18 cellular contexts compared by ENCODE assay signal in genomic region chr4:41614519-41614918, GRCh38.
DNase-seq lines count a peak whose midpoint lies in the region; ATAC-seq and TF ChIP-seq lines count a peak whose summit lies in the region.
"Had no signal": no experiment of that assay in that cellular context is flagged by ENCODE, and none has a peak within 500 bp of the region (broad histone marks: within the 10 kb centered on the region; RNA-seq: fewer than 3 reads in every experiment).

No MANE protein-coding gene starts in this region.

- H3K4me3 Mint-ChIP-seq in activated naive CD8-positive, alpha-beta T cell treated with anti-CD3 and anti-CD28 coated beads for 36 hours, result no peak overlapping the region
- no peak overlapping the region for H3K4me3 Mint-ChIP-seq in naive thymus-derived CD8-positive, alpha-beta T cell
- H3K4me3 Mint-ChIP-seq: CD14-positive monocyte; CD8-positive, alpha-beta T cell; H9 had no signal

- peaks cover 7% of the 10 kb centered on the region for H3K27me3 Mint-ChIP-seq in activated naive CD8-positive, alpha-beta T cell treated with anti-CD3 and anti-CD28 coated beads for 36 hours
- peaks cover 0 to 17% (median 4%) of the 10 kb centered on the region in 5 donors for H3K27me3 Mint-ChIP-seq in naive thymus-derived CD8-positive, alpha-beta T cell

- no peak overlapping the region for H3K9ac ChIP-seq in mesendoderm (ENCODE audit: low read length)

- no peak overlapping the region for H3K18ac ChIP-seq in mesendoderm (ENCODE audit: low read length)

- H3K4me1 ChIP-seq in left ventricle myocardium inferior (peaks cover 52% of the 10 kb centered on the region), mesendoderm (ENCODE audit: control insufficient read depth, low read depth, low read length) (peaks cover 9% of the 10 kb centered on the region), neuron (ENCODE audit: insufficient read depth, low read length) (peaks cover 49% of the 10 kb centered on the region), left lung (peaks cover 5 to 18% of the 10 kb centered on the region in 2 donors)

- H2BK120ac ChIP-seq in mesendoderm (ENCODE audit: low read depth, low read length), result no peak overlapping the region

- H3K23ac ChIP-seq in mesendoderm (ENCODE audit: low read length), result no peak overlapping the region

- no peak overlapping the region for H3K56ac ChIP-seq in mesendoderm (ENCODE audit: low read length)

- no peak overlapping the region for H2BK15ac ChIP-seq in mesendoderm (replicated peaks; ENCODE audit: low read depth)

- H3K4ac ChIP-seq in mesendoderm (ENCODE audit: low read depth, low read length), result no peak overlapping the region

- H3K79me2 ChIP-seq in mesendoderm (ENCODE audit: control insufficient read depth, insufficient read depth, low read length), result no peaks in the 10 kb centered on the region

- no peak overlapping the region for H4K5ac ChIP-seq in mesendoderm (ENCODE audit: low read length)

- H3K79me1 ChIP-seq in mesendoderm (ENCODE audit: low read length), result no peaks in the 10 kb centered on the region

- H3K9me3 ChIP-seq in left ventricle myocardium inferior (replicated peaks) (no peaks in the 10 kb centered on the region), neuron (ENCODE audit: low read length) (no peaks in the 10 kb centered on the region), left lung (no peaks in the 10 kb centered on the region)

- ATAC-seq in Right ventricle myocardium superior (ENCODE audit: poor library complexity), result no peak
- ATAC-seq in naive thymus-derived CD8-positive, alpha-beta T cell, result no peak
- no peak for ATAC-seq in left lung
- ATAC-seq: CD8-positive, alpha-beta T cell; HepG2 had no signal

- H3K4me3 ChIP-seq in left ventricle myocardium inferior, result no peak overlapping the region
- no peak overlapping the region for H3K4me3 ChIP-seq in mesendoderm (ENCODE audit: low read length)
- H3K4me3 ChIP-seq in neuron (ENCODE audit: low read length), result peak overlapping the region; percentile 60
- H3K4me3 ChIP-seq in left lung, result no peak overlapping the region

- H3K36me3 ChIP-seq in left ventricle myocardium inferior (peaks cover 32% of the 10 kb centered on the region), mesendoderm (ENCODE audit: control insufficient read depth, insufficient read depth, low read length) (no peaks in the 10 kb centered on the region), neuron (ENCODE audit: insufficient read depth, low read length) (peaks cover 22% of the 10 kb centered on the region), left lung (no peaks in the 10 kb centered on the region)

- H3K4me1 Mint-ChIP-seq in activated naive CD8-positive, alpha-beta T cell treated with anti-CD3 and anti-CD28 coated beads for 36 hours, result no peaks in the 10 kb centered on the region
- no peaks in the 10 kb centered on the region for H3K4me1 Mint-ChIP-seq in naive thymus-derived CD8-positive, alpha-beta T cell
- H3K4me1 Mint-ChIP-seq: CD14-positive monocyte had no signal

- no peak overlapping the region for H3K27ac Mint-ChIP-seq in activated naive CD8-positive, alpha-beta T cell treated with anti-CD3 and anti-CD28 coated beads for 36 hours
- H3K27ac Mint-ChIP-seq in naive thymus-derived CD8-positive, alpha-beta T cell, result no peak overlapping the region
- H3K27ac Mint-ChIP-seq: CD14-positive monocyte; CD8-positive, alpha-beta T cell; H9 had no signal

- no peak overlapping the region for H2BK5ac ChIP-seq in mesendoderm (ENCODE audit: low read length)

- H3K9me3 Mint-ChIP-seq in activated naive CD8-positive, alpha-beta T cell treated with anti-CD3 and anti-CD28 coated beads for 36 hours, result no peaks in the 10 kb centered on the region
- H3K9me3 Mint-ChIP-seq in naive thymus-derived CD8-positive, alpha-beta T cell, result no peaks in the 10 kb centered on the region
- H3K9me3 Mint-ChIP-seq: CD14-positive monocyte; CD8-positive, alpha-beta T cell; H9 had no signal

- intact Hi-C loops in left ventricle myocardium inferior (cut with micrococcal nuclease), result no loop called here
- intact Hi-C loops in Right ventricle myocardium superior (cut with DNase I), result no loop called here
- intact Hi-C loops in left lung (cut with DNase I), result no loop called here

- no peak overlapping the region for H2AFZ ChIP-seq in neuron (ENCODE audit: low read depth, low read length)

- H4K8ac ChIP-seq in mesendoderm (ENCODE audit: low read depth, low read length), result no peak overlapping the region

- H3K27me3 ChIP-seq in left ventricle myocardium inferior (ENCODE audit: low read depth) (no peaks in the 10 kb centered on the region), mesendoderm (ENCODE audit: insufficient read depth, low read length, poor library complexity) (peaks cover 4% of the 10 kb centered on the region), neuron (ENCODE audit: insufficient read depth, low read length) (no peaks in the 10 kb centered on the region), left lung (no peaks in the 10 kb centered on the region)

- POLR2A ChIA-PET in naive thymus-derived CD8-positive, alpha-beta T cell (lab: Charles Lee), result no interaction called here

- no peak overlapping the region for H3K4me2 ChIP-seq in mesendoderm (ENCODE audit: low read length)

- no CpG with 5 or more reads among the region's 2 CpGs for WGBS in mesendoderm (ENCODE audit: extremely low coverage, insufficient coverage, low lambda C conversion rate)

- no peak for DNase-seq in left ventricle myocardium inferior
- no peak for DNase-seq in Right ventricle myocardium superior
- peak; percentile 52 for DNase-seq in mesendoderm
- DNase-seq in activated naive CD8-positive, alpha-beta T cell treated with anti-CD3 and anti-CD28 coated beads for 36 hours, result no peak
- DNase-seq in naive thymus-derived CD8-positive, alpha-beta T cell, result no peak
- no peak for DNase-seq in left lung
- DNase-seq in mesenteric fat pad (ENCODE audit: low spot score), result no peak
- DNase-seq: CD8-positive, alpha-beta T cell; COR-L47; DMS153; DMS79 treated with DMSO at 0.1 percent for 48 hours; EL; GOT3; H9 had no signal

- H3K27ac ChIP-seq in left ventricle myocardium inferior (replicated peaks) (peak overlapping the region; percentile 24), mesendoderm (ENCODE audit: low read depth, low read length) (no peak overlapping the region), left lung (no peak overlapping the region)
- H3K27ac ChIP-seq: 22Rv1 had no signal

- no peaks in the 10 kb centered on the region for H3K36me3 Mint-ChIP-seq in activated naive CD8-positive, alpha-beta T cell treated with anti-CD3 and anti-CD28 coated beads for 36 hours
- no peaks in the 10 kb centered on the region for H3K36me3 Mint-ChIP-seq in naive thymus-derived CD8-positive, alpha-beta T cell
- H3K36me3 Mint-ChIP-seq: CD14-positive monocyte; CD8-positive, alpha-beta T cell had no signal

- no peak for TF ChIP-seq CTCF in left ventricle myocardium inferior (IDR thresholded peaks at IDR 0.05; ENCODE audit: borderline replicate concordance)
- TF ChIP-seq CTCF in left lung (IDR thresholded peaks at IDR 0.05), result no peak

- H2AK5ac ChIP-seq in mesendoderm (ENCODE audit: low read length), result no peak overlapping the region
